In genomic region chr9:105425817-105426433, GRCh38 we compare ENCODE assay signal across 8 cellular contexts. TPM values are rescaled to one million over a fixed set of nuclear protein-coding genes. Genes with fewer than 3 reads are reported as not detected.
DNase-seq lines count a peak whose midpoint lies in the region; ATAC-seq and TF ChIP-seq lines count a peak whose summit lies in the region.

No MANE protein-coding gene starts in this region.

- no peak overlapping the region for H3K4me2 ChIP-seq in DND-41 (ENCODE audit: insufficient read depth, low read length)
- no peak overlapping the region for H3K4me2 ChIP-seq in H9 (ENCODE audit: insufficient read depth, insufficient read length, low read length)
- no peak overlapping the region for H3K4me2 ChIP-seq in OCI-LY7 (ENCODE audit: low read length)

- H4K20me1 ChIP-seq in DND-41 (ENCODE audit: insufficient read depth, low read length), result no peaks in the 10 kb centered on the region
- no peaks in the 10 kb centered on the region for H4K20me1 ChIP-seq in H9 (ENCODE audit: control insufficient read depth, insufficient read depth, insufficient read length)
- no peaks in the 10 kb centered on the region for H4K20me1 ChIP-seq in OCI-LY7 (ENCODE audit: insufficient read depth, low read length)

- no peaks in the 10 kb centered on the region for H3K27me3 Mint-ChIP-seq in H9 (ENCODE audit: low read depth)

- H3K27ac ChIP-seq in DND-41 (ENCODE audit: low read length) (no peak overlapping the region), H9 (ENCODE audit: insufficient read length, low read depth, low read length) (no peak overlapping the region), OCI-LY7 (ENCODE audit: low read depth, low read length, poor library complexity, severe bottlenecking) (no peak overlapping the region), foreskin keratinocyte (no peak overlapping the region)

- no peaks in the 10 kb centered on the region for H3K36me3 Mint-ChIP-seq in H9 (ENCODE audit: insufficient read depth in 1 of 3, low read depth in 3 of 3)

- no peak overlapping the region for H2BK5ac ChIP-seq in H9 (ENCODE audit: insufficient read length, low read length)

- no peak for TF ChIP-seq POLR2A in GM18505 (IDR thresholded peaks at IDR 0.05; ENCODE audit: borderline replicate concordance, extremely low read depth, insufficient read depth, insufficient read length)

- CTCF ChIA-PET in OCI-LY7 (lab: Charles Lee; ENCODE audit: unreplicated experiment), result no interaction called here

- no peak overlapping the region for H2BK20ac ChIP-seq in H9 (ENCODE audit: low read depth, low read length, poor library complexity, severe bottlenecking)

- ATAC-seq in DND-41 (ENCODE audit: insufficient read depth, low read depth) (peak; percentile 66; the same call in 2 of the 3 replicates), foreskin keratinocyte (peak; percentile 80), GM18505 (IDR thresholded peaks at IDR 0.05; ENCODE audit: unreplicated experiment) (no peak), GM21367 (IDR thresholded peaks at IDR 0.05; ENCODE audit: unreplicated experiment) (no peak), HG02588 (IDR thresholded peaks at IDR 0.05; ENCODE audit: unreplicated experiment) (no peak)

- H3K79me2 ChIP-seq in DND-41 (ENCODE audit: insufficient read depth, low read length) (no peaks in the 10 kb centered on the region), H9 (ENCODE audit: insufficient read depth, low read length) (no peaks in the 10 kb centered on the region), OCI-LY7 (ENCODE audit: insufficient read depth, low read depth, low read length) (no peaks in the 10 kb centered on the region)

- H4K8ac ChIP-seq in H9 (replicated peaks; ENCODE audit: insufficient read length, low read depth, low read length), result no peak overlapping the region

- peaks cover 2% of the 10 kb centered on the region for H3K27me3 ChIP-seq in DND-41 (ENCODE audit: insufficient read depth, low read length, poor library complexity)
- H3K27me3 ChIP-seq in H9 (ENCODE audit: insufficient read depth, low read length), result no peaks in the 10 kb centered on the region
- H3K27me3 ChIP-seq in foreskin keratinocyte, result no peaks in the 10 kb centered on the region

- no peak overlapping the region for H4K91ac ChIP-seq in H9 (ENCODE audit: insufficient read length, low read depth, low read length)

- no peaks in the 10 kb centered on the region for H3K4me1 Mint-ChIP-seq in H9

- no peak overlapping the region for H3K14ac ChIP-seq in H9 (ENCODE audit: insufficient read depth, low read length)

- no peak overlapping the region for H3T11ph ChIP-seq in H9 (ENCODE audit: low read length)

- intact Hi-C loops in OCI-LY7 (cut with micrococcal nuclease; ENCODE audit: unreplicated experiment), result loop anchor here (1.0 to 5.0 kb wide), 2 partner anchors 293 to 456 kb away; no protein-coding TSS in a partner anchor

- H3K79me1 ChIP-seq in H9 (ENCODE audit: insufficient read depth, low read depth, low read length, poor library complexity, severe bottlenecking), result no peaks in the 10 kb centered on the region

- H3K4me3 ChIP-seq in DND-41 (ENCODE audit: low read depth in 1 of 2, low read length in 2 of 2) (no peak overlapping the region), OCI-LY7 (ENCODE audit: low read depth, low read length, poor library complexity, severe bottlenecking) (no peak overlapping the region)

- H3K9me2 ChIP-seq in OCI-LY7 (ENCODE audit: insufficient read depth, low read length), result no peaks in the 10 kb centered on the region

- H2AFZ ChIP-seq in DND-41 (ENCODE audit: low read depth, low read length), result no peak overlapping the region
- no peak overlapping the region for H2AFZ ChIP-seq in H9 (ENCODE audit: low read length)
- no peak overlapping the region for H2AFZ ChIP-seq in OCI-LY7 (ENCODE audit: low read length)

- no peak overlapping the region for H3K4me3 Mint-ChIP-seq in H9

- no peak overlapping the region for H3K27ac Mint-ChIP-seq in H9

- H3K18ac ChIP-seq in H9 (ENCODE audit: insufficient read length, low read depth, low read length), result no peak overlapping the region

- no peaks in the 10 kb centered on the region for H3K36me3 ChIP-seq in DND-41 (ENCODE audit: insufficient read depth, low read length)
- H3K36me3 ChIP-seq in OCI-LY7 (ENCODE audit: insufficient read depth, low read length), result no peaks in the 10 kb centered on the region

- no peak overlapping the region for H3K56ac ChIP-seq in H9 (ENCODE audit: insufficient read length, low read depth, low read length)

- H3K9me3 Mint-ChIP-seq in H9, result no peaks in the 10 kb centered on the region

- POLR2A ChIA-PET in OCI-LY7 (lab: Charles Lee), result no interaction called here

- no peak overlapping the region for H3K4ac ChIP-seq in H9 (ENCODE audit: low read depth, low read length)

- H3K4me1 ChIP-seq in DND-41 (ENCODE audit: insufficient read depth, low read length), result no peaks in the 10 kb centered on the region
- no peaks in the 10 kb centered on the region for H3K4me1 ChIP-seq in H9 (ENCODE audit: insufficient read depth, low read length)
- no peaks in the 10 kb centered on the region for H3K4me1 ChIP-seq in OCI-LY7 (ENCODE audit: insufficient read depth, low read length, poor library complexity, severe bottlenecking)
- no peaks in the 10 kb centered on the region for H3K4me1 ChIP-seq in foreskin keratinocyte

- H2BK120ac ChIP-seq in H9 (ENCODE audit: low read depth, low read length, poor library complexity, severe bottlenecking), result no peak overlapping the region

- H3K9me3 ChIP-seq in DND-41 (ENCODE audit: insufficient read depth, low read length, severe bottlenecking), result no peaks in the 10 kb centered on the region
- H3K9me3 ChIP-seq in H9 (ENCODE audit: control insufficient read depth, low read depth, low read length), result no peaks in the 10 kb centered on the region
- H3K9me3 ChIP-seq in OCI-LY7 (ENCODE audit: low read length), result no peaks in the 10 kb centered on the region

- no peak overlapping the region for H3K9ac ChIP-seq in DND-41 (ENCODE audit: low read depth, low read length)
- H3K9ac ChIP-seq in H9 (ENCODE audit: extremely low read depth, insufficient read length, low read length), result no peak overlapping the region

- no peak overlapping the region for H3K23ac ChIP-seq in H9 (ENCODE audit: insufficient read length, low read depth, low read length)

- no peak overlapping the region for H2BK15ac ChIP-seq in H9 (ENCODE audit: low read depth, low read length)

- no peak overlapping the region for H2AK5ac ChIP-seq in H9 (ENCODE audit: insufficient read length, low read length)

- no peaks in the 10 kb centered on the region for H3K23me2 ChIP-seq in H9 (ENCODE audit: insufficient read length, low read depth, low read length, poor library complexity, severe bottlenecking)

- peak; percentile 51 for TF ChIP-seq CTCF in DND-41 (IDR thresholded peaks at IDR 0.05; ENCODE audit: borderline replicate concordance, extremely low read depth, low read length, poor library complexity, severe bottlenecking)
- peak; percentile 59 for TF ChIP-seq CTCF in H9 (conservative IDR thresholded peaks at IDR 0.05)
- TF ChIP-seq CTCF in OCI-LY7 (conservative IDR thresholded peaks at IDR 0.05; ENCODE audit: low read length), result peak; percentile 82
- TF ChIP-seq CTCF in foreskin keratinocyte (conservative IDR thresholded peaks at IDR 0.05), result peak; percentile 83

- no peak overlapping the region for H4K5ac ChIP-seq in H9 (ENCODE audit: insufficient read length, low read depth, low read length)

- no CpG with 5 or more reads among the region's 2 CpGs for WGBS in H9 (ENCODE audit: extremely low coverage, insufficient read length, low lambda C conversion rate)

- DNase-seq in DND-41 (no peak), H9 (no peak), OCI-LY7 (ENCODE audit: low spot score) (peak; percentile 33), foreskin keratinocyte (peak in 1 of 2 donors; percentile 12), GF-D8 (lab: John Stamatoyannopoulos, UW) (no peak)

- H2BK12ac ChIP-seq in H9 (ENCODE audit: insufficient read length, low read depth, low read length), result no peak overlapping the region

- no TSS peak for BruUV-seq in OCI-LY7 (replicated peaks; lab: Mats Ljungman, UMichigan)

RNA-seq across cellular contexts. Expression of gene FSD1L, which starts 21.9 kb away (rescaled TPM):
- 4.7 and 5.5 TPM in 2 replicates for total RNA-seq in H9 (2021)
- 3.1 and 4.4 TPM in 2 replicates for total RNA-seq in OCI-LY7 (2014; rRNA removed; shearing (Covaris generic))
- 7.9 and 8.5 TPM in 2 replicates for total RNA-seq in OCI-LY7 (2022)
- total RNA-seq in foreskin keratinocyte, result 3.7 and 5.4 TPM in 2 replicates
- polyA plus RNA-seq in foreskin keratinocyte, result 0.57 and 0.64 TPM in 2 replicates

Comparison
In these comparisons a context has a peak if more than half of its experiments do, and no peak if none do; other contexts are left out.
1. ATAC-seq: peak in DND-41 (single experiment) and foreskin keratinocyte (single experiment); none in GM18505 (single experiment), GM21367 (single experiment) and HG02588 (single experiment).
2. Peak in every context shown above with its lines, with median percentiles within 50 percentile points of each other: CTCF ChIP-seq.